8 cellular contexts compared by ENCODE assay signal in the genomic region with DNA sequence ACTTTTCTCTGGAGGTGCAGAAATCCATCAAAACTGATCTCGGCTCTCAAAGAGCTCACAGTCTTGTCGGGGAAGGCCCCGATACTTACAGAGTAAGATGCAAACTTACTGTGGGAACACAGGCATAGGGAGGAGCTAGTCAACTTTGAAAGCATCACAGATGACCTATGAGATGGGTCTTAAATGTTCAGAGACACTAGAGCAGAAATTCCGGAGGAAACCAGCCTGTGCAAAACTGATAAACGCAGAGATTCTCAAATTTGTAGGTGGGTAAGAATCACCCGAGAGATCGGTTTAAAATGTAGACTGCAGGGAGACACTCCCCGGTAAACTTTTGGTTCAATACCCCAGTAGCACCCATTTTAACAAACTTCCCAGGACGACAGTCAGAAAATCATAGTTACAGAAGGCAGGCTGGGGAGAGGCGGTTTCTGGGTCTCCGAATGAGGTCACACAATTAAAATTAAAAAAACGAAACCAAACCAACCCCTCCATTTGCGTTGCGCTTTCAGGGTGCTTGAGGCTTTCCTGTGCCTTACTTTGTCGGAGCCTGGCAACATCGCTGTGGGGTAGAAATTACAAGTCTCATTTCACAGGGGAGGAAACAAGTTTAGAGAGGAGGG.
DNase-seq lines count a peak whose midpoint lies in the region; ATAC-seq and TF ChIP-seq lines count a peak whose summit lies in the region.

No MANE protein-coding gene starts in this region.

- ATAC-seq in HG02798 (IDR thresholded peaks at IDR 0.05; ENCODE audit: poor library complexity, unreplicated experiment): peak; percentile 13

- TF ChIP-seq CTCF in GM12865 (IDR thresholded peaks at IDR 0.05; ENCODE audit: insufficient read depth, low read depth, low read length, missing control alignments): no peak

- peaks cover 37% of the 10 kb centered on the region for H3K79me2 ChIP-seq in ACC112 (ENCODE audit: control insufficient read depth, insufficient read depth, low read length, unreplicated experiment)

- DNase-seq in GM12865 (ENCODE audit: low read depth) (peak; percentile 85), NOMO-1 treated with DMSO at 0.1 percent for 48 hours (lab: John Stamatoyannopoulos, UW; ENCODE audit: unreplicated experiment) (peak; percentile 48), adipocyte (ENCODE audit: low read depth) (peak; percentile 66), iPS DF 6.9 (ENCODE audit: low read depth, low spot score) (no peak), NCI-H345 treated with DMSO at 0.1 percent for 48 hours (lab: John Stamatoyannopoulos, UW; ENCODE audit: unreplicated experiment) (no peak)

- H3K27ac ChIP-seq in ACC112 (ENCODE audit: low read depth, low read length): peak overlapping the region; percentile 98
- no peak overlapping the region for H3K27ac ChIP-seq in iPS DF 6.9 (ENCODE audit: low read length)
- peak overlapping the region; percentile 23 to 100 (median 96) for H3K27ac ChIP-seq in skin epidermis

- peaks cover 13% of the 10 kb centered on the region for H3K4me1 ChIP-seq in ACC112 (ENCODE audit: control insufficient read depth, insufficient read depth, low read length, unreplicated experiment)
- peaks cover 21% of the 10 kb centered on the region for H3K4me1 ChIP-seq in adipocyte (ENCODE audit: control insufficient read depth, insufficient read depth, low read length)
- H3K4me1 ChIP-seq in iPS DF 6.9 (ENCODE audit: control insufficient read depth, insufficient read depth, low read length): no peaks in the 10 kb centered on the region

- peak overlapping the region; percentile 95 for H3K9ac ChIP-seq in adipocyte (ENCODE audit: low read length)

- H3K36me3 ChIP-seq in ACC112 (ENCODE audit: insufficient read depth, low read length) (peaks cover 16% of the 10 kb centered on the region; the same call in 1 of the 2 replicates), adipocyte (ENCODE audit: control insufficient read depth, insufficient read depth, low read length, severe bottlenecking) (peaks cover 9% of the 10 kb centered on the region), iPS DF 6.9 (ENCODE audit: control insufficient read depth, insufficient read depth, low read length) (no peaks in the 10 kb centered on the region)

- H3K9me3 ChIP-seq in adipocyte (ENCODE audit: control insufficient read depth, low read length) (no peaks in the 10 kb centered on the region), iPS DF 6.9 (ENCODE audit: control insufficient read depth, insufficient read depth, low read length) (no peaks in the 10 kb centered on the region)

- whole genome bisulfite sequencing in iPS DF 6.9 (ENCODE audit: insufficient coverage, insufficient read length): no CpG with 5 or more reads among the region's 16 CpGs

- H2AFZ ChIP-seq in ACC112 (ENCODE audit: low read length, unreplicated experiment): peak overlapping the region; percentile 47

- H3K27me3 ChIP-seq in ACC112 (ENCODE audit: insufficient read depth, low read length): no peaks in the 10 kb centered on the region
- H3K27me3 ChIP-seq in adipocyte (replicated peaks; ENCODE audit: control insufficient read depth, insufficient read depth, low read length): no peaks in the 10 kb centered on the region
- H3K27me3 ChIP-seq in iPS DF 6.9 (ENCODE audit: control insufficient read depth, insufficient read depth, low read length): no peaks in the 10 kb centered on the region

- peak overlapping the region; percentile 94 for H3K4me3 ChIP-seq in ACC112 (ENCODE audit: low read depth, low read length)
- H3K4me3 ChIP-seq in GM12865 (ENCODE audit: low read depth, low read length): peak overlapping the region; percentile 60
- H3K4me3 ChIP-seq in adipocyte (ENCODE audit: low read length): peak overlapping the region; percentile 97
- H3K4me3 ChIP-seq in iPS DF 6.9 (ENCODE audit: low read length): peak overlapping the region; percentile 49; the same call in 1 of the 2 replicates
- peak overlapping the region; percentile 42 to 88 (median 76) for H3K4me3 ChIP-seq in skin epidermis

Comparison
In these comparisons a context has a peak if more than half of its experiments do, and no peak if none do; other contexts are left out.
1. DNase-seq: peak in GM12865 (single experiment), NOMO-1 treated with DMSO at 0.1 percent for 48 hours (single experiment) and adipocyte (single experiment); none in iPS DF 6.9 (single experiment) and NCI-H345 treated with DMSO at 0.1 percent for 48 hours (single experiment).
2. Peak in every context shown above with its lines, with median percentiles within 50 percentile points of each other: H3K4me3 ChIP-seq.